ENCODE assay signal across 18 cellular contexts in the genomic region with DNA sequence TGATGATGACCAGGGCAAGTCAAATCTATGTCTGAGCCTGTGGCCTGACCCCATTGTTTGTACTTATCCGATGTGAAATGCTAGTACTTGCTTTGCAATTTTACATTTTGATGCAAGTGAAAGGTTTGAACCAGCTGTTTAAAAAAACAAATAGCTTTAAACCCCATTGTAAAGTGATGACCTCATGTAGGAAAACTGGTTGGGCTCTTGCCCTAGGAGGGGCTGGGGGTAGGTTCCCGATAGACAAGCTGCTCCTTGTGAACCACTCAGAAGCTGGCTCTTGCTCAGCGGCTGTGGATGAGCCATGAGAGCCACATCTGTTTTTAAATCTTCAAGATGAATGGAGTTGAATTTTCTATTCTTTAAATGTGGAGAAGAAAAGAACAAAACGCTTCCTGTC.
DNase-seq lines count a peak whose midpoint lies in the region; ATAC-seq and TF ChIP-seq lines count a peak whose summit lies in the region.
"Had no signal": no experiment of that assay in that cellular context is flagged by ENCODE, and none has a peak within 500 bp of the region (broad histone marks: within the 10 kb centered on the region; RNA-seq: fewer than 3 reads in every experiment).

No MANE protein-coding gene starts in this region.

- BruUV-seq in mammary epithelial cell (replicated peaks; lab: Mats Ljungman, UMichigan) (no TSS peak), MCF 10A (replicated peaks; lab: Mats Ljungman, UMichigan) (no TSS peak)

- H3K27ac Mint-ChIP-seq in MCF 10A (ENCODE audit: low read depth, unreplicated experiment) (no peak overlapping the region), type B pancreatic cell (peak overlapping the region; percentile 78)
- no peak overlapping the region for H3K27ac Mint-ChIP-seq in stimulated activated memory B cell treated with anti-CD40 and anti-IgM and Interleukin-4, amounts not matched to agents 10 μg/mL and 1 μg/mL and 100 μg/mL, for 72 hours
- H3K27ac Mint-ChIP-seq: activated naive CD8-positive, alpha-beta T cell treated with anti-CD3 and anti-CD28 coated beads, Interleukin-2, amount 10 ng/mL, durations not matched to agents 7 days and 5 days; activated T-helper 17 cell treated with anti-CD3 and anti-CD28 coated beads, Interleukin-2, amount 50 U/mL, for 72 hours; progenitor cell of endocrine pancreas had no signal

- H3K36me3 Mint-ChIP-seq in MCF 10A (ENCODE audit: insufficient read depth, unreplicated experiment) = no peaks in the 10 kb centered on the region
- peaks cover 3% of the 10 kb centered on the region for H3K36me3 Mint-ChIP-seq in type B pancreatic cell
- H3K36me3 Mint-ChIP-seq in stimulated activated memory B cell treated with anti-CD40 and anti-IgM and Interleukin-4, amounts not matched to agents 10 μg/mL and 1 μg/mL and 100 μg/mL, for 72 hours = no peaks in the 10 kb centered on the region
- H3K36me3 Mint-ChIP-seq: activated naive CD8-positive, alpha-beta T cell treated with anti-CD3 and anti-CD28 coated beads, Interleukin-2, amount 10 ng/mL, durations not matched to agents 7 days and 5 days had no signal

- H2BK5ac ChIP-seq in mesendoderm (ENCODE audit: low read length) = no peak overlapping the region

- WGBS in mammary epithelial cell (ENCODE audit: low coverage, missing lambda C conversion rate) = 14% methylated on average over 4 of the region's 4 CpGs
- WGBS in mesendoderm (ENCODE audit: extremely low coverage, insufficient coverage, low lambda C conversion rate) = no CpG with 5 or more reads among the region's 4 CpGs

- H2AK5ac ChIP-seq in mesendoderm (ENCODE audit: low read length) = no peak overlapping the region

- H3K36me3 ChIP-seq in mammary epithelial cell (ENCODE audit: insufficient read depth, low read length) = no peaks in the 10 kb centered on the region
- H3K36me3 ChIP-seq in mesendoderm (ENCODE audit: control insufficient read depth, insufficient read depth, low read length) = no peaks in the 10 kb centered on the region
- H3K36me3 ChIP-seq: spleen had no signal

- DNase-seq in mammary epithelial cell (peak; percentile 29), MCF 10A (ENCODE audit: unreplicated experiment) (no peak), mesendoderm (peak; percentile 63), type B pancreatic cell (ENCODE audit: extremely low spot score, unreplicated experiment) (no peak), GM19238 (ENCODE audit: insufficient read length, low spot score) (no peak)
- DNase-seq: activated CD4-positive, alpha-beta T cell treated with anti-CD3 and anti-CD28 coated beads for 48 hours; activated naive CD8-positive, alpha-beta T cell treated with anti-CD3 and anti-CD28 coated beads, Interleukin-2, amount 10 ng/mL, durations not matched to agents 7 days and 5 days; hippocampal formation; NCI-H1092 treated with DMSO at 0.1 percent for 48 hours; NCI-H2081 treated with DMSO at 0.1 percent for 48 hours; spleen; stimulated activated CD4-positive, alpha-beta T cell treated with anti-CD3 and anti-CD28 coated beads, Interleukin-4, amount 100 ng/mL, for 24 hours had no signal

- POLR2A ChIA-PET in MCF 10A (lab: Yijun Ruan, JAX) = no interaction called here

- H3K23ac ChIP-seq in mesendoderm (ENCODE audit: low read length) = no peak overlapping the region

- H3K9ac ChIP-seq in mammary epithelial cell (ENCODE audit: insufficient read depth, low read length) (no peak overlapping the region), mesendoderm (ENCODE audit: low read length) (no peak overlapping the region)

- peak; percentile 84 for ATAC-seq in esophagus mucosa
- no peak for ATAC-seq in stimulated activated memory B cell treated with anti-CD40 and anti-IgM and Interleukin-4, amounts not matched to agents 10 μg/mL and 1 μg/mL and 100 μg/mL, for 72 hours
- no peak for ATAC-seq in HG02623 (IDR thresholded peaks at IDR 0.05; ENCODE audit: unreplicated experiment)
- ATAC-seq: activated T-helper 17 cell treated with anti-CD3 and anti-CD28 coated beads, Interleukin-2, amount 50 U/mL, for 72 hours; body of pancreas had no signal

- dilution Hi-C loops in mammary epithelial cell (cut with HindIII; ENCODE audit: low sequenced_read_pairs) = no loop called here

- TF ChIP-seq CTCF in mammary epithelial cell (conservative IDR thresholded peaks at IDR 0.05 in 1 of 2, IDR thresholded peaks at IDR 0.05 in 1 of 2; ENCODE audit: extremely low read depth in 1 of 2, insufficient read depth in 1 of 2, low read depth in 1 of 2, low read length in 2 of 2) = no peak
- no peak for TF ChIP-seq CTCF in MCF 10A (IDR thresholded peaks at IDR 0.05; ENCODE audit: unreplicated experiment)
- TF ChIP-seq CTCF in type B pancreatic cell (conservative IDR thresholded peaks at IDR 0.05) = no peak

- H3K79me1 ChIP-seq in mesendoderm (ENCODE audit: low read length) = no peaks in the 10 kb centered on the region

- no peaks in the 10 kb centered on the region for H3K4me1 ChIP-seq in mammary epithelial cell (ENCODE audit: insufficient read depth, low read length)
- no peaks in the 10 kb centered on the region for H3K4me1 ChIP-seq in mesendoderm (ENCODE audit: control insufficient read depth, low read depth, low read length)
- H3K4me1 ChIP-seq: body of pancreas, spleen had no signal

- no peak overlapping the region for H3K27ac ChIP-seq in mammary epithelial cell (ENCODE audit: insufficient read depth, low read depth, low read length)
- no peak overlapping the region for H3K27ac ChIP-seq in mesendoderm (ENCODE audit: low read depth, low read length)
- H3K27ac ChIP-seq: body of pancreas, spleen had no signal

- H2BK15ac ChIP-seq in mesendoderm (replicated peaks; ENCODE audit: low read depth) = no peak overlapping the region

- H3K4me2 ChIP-seq in mammary epithelial cell (ENCODE audit: insufficient read depth, low read depth, low read length) (no peak overlapping the region), mesendoderm (ENCODE audit: low read length) (no peak overlapping the region)

- H2BK120ac ChIP-seq in mesendoderm (ENCODE audit: low read depth, low read length) = no peak overlapping the region

- H3K4me3 Mint-ChIP-seq in MCF 10A (ENCODE audit: unreplicated experiment) (no peak overlapping the region), type B pancreatic cell (peak overlapping the region; percentile 68)
- no peak overlapping the region for H3K4me3 Mint-ChIP-seq in stimulated activated memory B cell treated with anti-CD40 and anti-IgM and Interleukin-4, amounts not matched to agents 10 μg/mL and 1 μg/mL and 100 μg/mL, for 72 hours
- H3K4me3 Mint-ChIP-seq: activated naive CD8-positive, alpha-beta T cell treated with anti-CD3 and anti-CD28 coated beads, Interleukin-2, amount 10 ng/mL, durations not matched to agents 7 days and 5 days; activated T-helper 17 cell treated with anti-CD3 and anti-CD28 coated beads, Interleukin-2, amount 50 U/mL, for 72 hours had no signal

- no peak overlapping the region for H3K4me3 ChIP-seq in mammary epithelial cell (replicated peaks in 1 of 3; ENCODE audit: insufficient read depth in 1 of 3, low read depth in 2 of 3, low read length in 3 of 3)
- no peak overlapping the region for H3K4me3 ChIP-seq in mesendoderm (ENCODE audit: low read length)
- H3K4me3 ChIP-seq: body of pancreas, spleen had no signal

- intact Hi-C loops in mammary epithelial cell (cut with micrococcal nuclease) (no loop called here), MCF 10A (cut with micrococcal nuclease) (no loop called here)

- H3K18ac ChIP-seq in mesendoderm (ENCODE audit: low read length) = no peak overlapping the region

- H3K79me2 ChIP-seq in mammary epithelial cell (ENCODE audit: insufficient read depth, low read length) (no peaks in the 10 kb centered on the region), mesendoderm (ENCODE audit: control insufficient read depth, insufficient read depth, low read length) (no peaks in the 10 kb centered on the region)

- H3K27me3 ChIP-seq in mammary epithelial cell (ENCODE audit: insufficient read depth, low read length) (no peaks in the 10 kb centered on the region), mesendoderm (ENCODE audit: insufficient read depth, low read length, poor library complexity) (no peaks in the 10 kb centered on the region)
- H3K27me3 ChIP-seq: body of pancreas, spleen had no signal

- CTCF ChIA-PET in mammary epithelial cell (lab: Charles Lee; ENCODE audit: low non-redundant PET) (no interaction called here), MCF 10A (lab: Yijun Ruan, JAX) (interaction anchor here (0.7 kb wide), 1 partner anchor 90 kb away, joined by 4 read pairs; no protein-coding TSS in a partner anchor)

- H3K56ac ChIP-seq in mesendoderm (ENCODE audit: low read length) = no peak overlapping the region

- H4K8ac ChIP-seq in mesendoderm (ENCODE audit: low read depth, low read length) = no peak overlapping the region

- no peak overlapping the region for H3K4ac ChIP-seq in mesendoderm (ENCODE audit: low read depth, low read length)

- H4K5ac ChIP-seq in mesendoderm (ENCODE audit: low read length) = no peak overlapping the region

- H4K20me1 ChIP-seq in mammary epithelial cell (ENCODE audit: insufficient read depth, low read length) = no peaks in the 10 kb centered on the region

- H3K4me1 Mint-ChIP-seq in MCF 10A (ENCODE audit: insufficient read depth, unreplicated experiment) = no peaks in the 10 kb centered on the region
- peaks cover 20% of the 10 kb centered on the region for H3K4me1 Mint-ChIP-seq in type B pancreatic cell (ENCODE audit: unreplicated experiment)
- H3K4me1 Mint-ChIP-seq in stimulated activated memory B cell treated with anti-CD40 and anti-IgM and Interleukin-4, amounts not matched to agents 10 μg/mL and 1 μg/mL and 100 μg/mL, for 72 hours = no peaks in the 10 kb centered on the region
- H3K4me1 Mint-ChIP-seq: activated naive CD8-positive, alpha-beta T cell treated with anti-CD3 and anti-CD28 coated beads, Interleukin-2, amount 10 ng/mL, durations not matched to agents 7 days and 5 days; activated T-helper 17 cell treated with anti-CD3 and anti-CD28 coated beads, Interleukin-2, amount 50 U/mL, for 72 hours had no signal

- no peaks in the 10 kb centered on the region for H3K27me3 Mint-ChIP-seq in MCF 10A (ENCODE audit: insufficient read depth, unreplicated experiment)
- no peaks in the 10 kb centered on the region for H3K27me3 Mint-ChIP-seq in type B pancreatic cell
- H3K27me3 Mint-ChIP-seq in stimulated activated memory B cell treated with anti-CD40 and anti-IgM and Interleukin-4, amounts not matched to agents 10 μg/mL and 1 μg/mL and 100 μg/mL, for 72 hours = peaks cover 8% of the 10 kb centered on the region
- H3K27me3 Mint-ChIP-seq: activated naive CD8-positive, alpha-beta T cell treated with anti-CD3 and anti-CD28 coated beads, Interleukin-2, amount 10 ng/mL, durations not matched to agents 7 days and 5 days; activated T-helper 17 cell treated with anti-CD3 and anti-CD28 coated beads, Interleukin-2, amount 50 U/mL, for 72 hours; progenitor cell of endocrine pancreas had no signal

- no peaks in the 10 kb centered on the region for H3K9me3 ChIP-seq in mammary epithelial cell (replicated peaks; ENCODE audit: insufficient read depth, low read length)
- H3K9me3 ChIP-seq: body of pancreas, spleen had no signal

- H3K9me3 Mint-ChIP-seq in MCF 10A (ENCODE audit: unreplicated experiment) (no peaks in the 10 kb centered on the region), type B pancreatic cell (peaks cover 20% of the 10 kb centered on the region)
- no peaks in the 10 kb centered on the region for H3K9me3 Mint-ChIP-seq in stimulated activated memory B cell treated with anti-CD40 and anti-IgM and Interleukin-4, amounts not matched to agents 10 μg/mL and 1 μg/mL and 100 μg/mL, for 72 hours
- H3K9me3 Mint-ChIP-seq: activated naive CD8-positive, alpha-beta T cell treated with anti-CD3 and anti-CD28 coated beads, Interleukin-2, amount 10 ng/mL, durations not matched to agents 7 days and 5 days; activated T-helper 17 cell treated with anti-CD3 and anti-CD28 coated beads, Interleukin-2, amount 50 U/mL, for 72 hours had no signal

- no peak overlapping the region for H2AFZ ChIP-seq in mammary epithelial cell (ENCODE audit: low read depth, low read length)

- in situ Hi-C loops in mammary epithelial cell (cut with MboI; ENCODE audit: low sequenced_read_pairs in 2 of 2) = no loop called here

Comparison
In these comparisons a context has a peak if more than half of its experiments do, and no peak if none do; other contexts are left out.
1. DNase-seq: peak in mammary epithelial cell (single experiment) and mesendoderm (single experiment); none in MCF 10A (single experiment), type B pancreatic cell (single experiment) and GM19238 (single experiment).